In genomic region chr11:17020831-17021230, GRCh38 we compare ENCODE assay signal across 2 cellular contexts.
TF ChIP-seq lines count a peak whose summit lies in the region.

No MANE protein-coding gene starts in this region.

TF ChIP-seq in A549, 52 proteins besides CTCF, POLR2A, EP300 and RAD21:
- TF ChIP-seq, protein P1, sequence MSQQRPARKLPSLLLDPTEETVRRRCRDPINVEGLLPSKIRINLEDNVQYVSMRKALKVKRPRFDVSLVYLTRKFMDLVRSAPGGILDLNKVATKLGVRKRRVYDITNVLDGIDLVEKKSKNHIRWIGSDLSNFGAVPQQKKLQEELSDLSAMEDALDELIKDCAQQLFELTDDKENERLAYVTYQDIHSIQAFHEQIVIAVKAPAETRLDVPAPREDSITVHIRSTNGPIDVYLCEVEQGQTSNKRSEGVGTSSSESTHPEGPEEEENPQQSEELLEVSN (IDR thresholded peaks at IDR 0.05; ENCODE audit: borderline replicate concordance, low read depth): no peak
- TF ChIP-seq FOSB (CRISPR knock-in tag; IDR thresholded peaks at IDR 0.05): no peak
- no peak for TF ChIP-seq BHLHE40 (IDR thresholded peaks at IDR 0.05; ENCODE audit: low read depth, low read length)

TF ChIP-seq in H1, 55 proteins besides CTCF, POLR2A, EP300 and RAD21:
- TF ChIP-seq SIRT6 (IDR thresholded peaks at IDR 0.05; ENCODE audit: low read length): no peak
